1 cellular context compared by ENCODE assay signal in the genomic region with DNA sequence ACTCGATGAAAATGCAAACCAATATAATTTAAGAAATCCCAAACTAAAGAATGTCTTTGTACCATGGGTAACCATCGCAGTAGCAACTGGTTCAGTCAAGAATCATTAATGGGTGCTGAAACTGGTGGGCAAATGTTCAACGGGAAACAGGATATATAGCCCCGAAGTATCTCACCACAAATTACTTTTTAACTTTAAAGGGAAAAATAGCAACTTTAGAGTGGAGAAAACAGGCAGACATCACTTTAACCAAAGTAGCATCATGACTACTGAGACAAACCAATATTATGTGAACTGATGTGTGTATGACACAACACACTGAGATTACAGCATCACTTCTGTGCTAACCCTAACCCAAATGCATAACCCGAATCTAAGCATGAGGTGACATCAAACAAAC.
TF ChIP-seq lines count a peak whose summit lies in the region.

No MANE protein-coding gene starts in this region.

TF ChIP-seq in endothelial cell of umbilical vein, 7 proteins besides CTCF, POLR2A, EP300 and RAD21 (continued from another document):
- TF ChIP-seq, protein P1, sequence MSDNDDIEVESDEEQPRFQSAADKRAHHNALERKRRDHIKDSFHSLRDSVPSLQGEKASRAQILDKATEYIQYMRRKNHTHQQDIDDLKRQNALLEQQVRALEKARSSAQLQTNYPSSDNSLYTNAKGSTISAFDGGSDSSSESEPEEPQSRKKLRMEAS (IDR thresholded peaks at IDR 0.05; ENCODE audit: insufficient read depth, insufficient read length), result no peak
- TF ChIP-seq GATA2 (IDR thresholded peaks at IDR 0.05; ENCODE audit: insufficient read depth, insufficient read length, low read depth, low read length), result no peak
- no peak for TF ChIP-seq MYC (IDR thresholded peaks at IDR 0.05; ENCODE audit: low read depth, low read length)
- no peak for TF ChIP-seq POLR2AphosphoS5 (IDR thresholded peaks at IDR 0.05; ENCODE audit: insufficient read depth, low read depth, low read length)
- TF ChIP-seq JUN (IDR thresholded peaks at IDR 0.05; ENCODE audit: borderline replicate concordance, insufficient read depth, insufficient read length, low read depth), result no peak
- TF ChIP-seq EZH2 (IDR thresholded peaks at IDR 0.05; ENCODE audit: borderline replicate concordance, low read depth, low read length, severe bottlenecking), result no peak
